In genomic region chr12:121608301-121608700, GRCh38 we compare ENCODE assay signal across 22 cellular contexts. TPM values are rescaled to one million over a fixed set of nuclear protein-coding genes. Genes with fewer than 3 reads are reported as not detected.
DNase-seq lines count a peak whose midpoint lies in the region; ATAC-seq, FAIRE-seq and TF ChIP-seq lines count a peak whose summit lies in the region.
"Had no signal": no experiment of that assay in that cellular context is flagged by ENCODE, and none has a peak within 500 bp of the region (broad histone marks: within the 10 kb centered on the region; RNA-seq: fewer than 3 reads in every experiment).

No MANE protein-coding gene starts in this region.

- H3K27me3 ChIP-seq in Caco-2 (replicated peaks; ENCODE audit: control insufficient read depth, insufficient read depth, low read length) = no peaks in the 10 kb centered on the region
- H3K27me3 ChIP-seq in H1 (replicated peaks in 1 of 4; ENCODE audit: control insufficient read depth in 3 of 4, extremely low read depth in 1 of 4, insufficient read depth in 3 of 4, low read length in 3 of 4) = no peaks in the 10 kb centered on the region
- no peaks in the 10 kb centered on the region for H3K27me3 ChIP-seq in neural progenitor cell
- no peaks in the 10 kb centered on the region for H3K27me3 ChIP-seq in H7 (ENCODE audit: control insufficient read depth, insufficient read depth, low read length)

- no peak overlapping the region for H3K4ac ChIP-seq in H1 (replicated peaks; ENCODE audit: insufficient read length, low read depth, low read length)

- no peak overlapping the region for H2BK20ac ChIP-seq in H1 (ENCODE audit: low read length)

- H3K9me3 Mint-ChIP-seq in Caco-2 (ENCODE audit: unreplicated experiment) (peaks cover 9% of the 10 kb centered on the region), neural progenitor cell (peaks cover 6% of the 10 kb centered on the region)
- no peaks in the 10 kb centered on the region for H3K9me3 Mint-ChIP-seq in natural killer cell treated with Interleukin-12 subunit alpha and Interleukin-12 subunit beta and Interleukin-15 and Interleukin-18, amount 100 ng/mL, for 72 hours
- H3K9me3 Mint-ChIP-seq: CD4-positive, alpha-beta memory T cell had no signal

- H4K91ac ChIP-seq in H1 (replicated peaks; ENCODE audit: insufficient read length, low read length) = no peak overlapping the region

- no peak overlapping the region for H3K14ac ChIP-seq in H1 (ENCODE audit: insufficient read length)

- H3K27ac Mint-ChIP-seq in Caco-2 (ENCODE audit: unreplicated experiment) (peak overlapping the region; percentile 68), T-helper 17 cell (peak overlapping the region; percentile 47), neural progenitor cell (peak overlapping the region; percentile 52)
- H3K27ac Mint-ChIP-seq in natural killer cell treated with Interleukin-12 subunit alpha and Interleukin-12 subunit beta and Interleukin-15 and Interleukin-18, amount 100 ng/mL, for 72 hours = no peak overlapping the region
- H3K27ac Mint-ChIP-seq: GM23338, H9 had no signal

- DNase-seq in Caco-2 (no peak), T-helper 17 cell (no peak), H1 (ENCODE audit: low read depth in 1 of 2, low spot score in 2 of 2) (no peak), neural progenitor cell (ENCODE audit: low spot score) (no peak), H7 (no peak), D721Med (ENCODE audit: insufficient read length, low spot score) (no peak)
- DNase-seq in natural killer cell treated with Interleukin-12 subunit alpha and Interleukin-12 subunit beta and Interleukin-15 and Interleukin-18, amount 100 ng/mL, for 72 hours (ENCODE audit: low spot score) = no peak
- DNase-seq: AML-193; Calu3; CD4-positive, alpha-beta memory T cell; DMS 273 treated with DMSO at 0.1 percent for 48 hours; DMS53; DND-41; EL; H9 had no signal

- intact Hi-C loops in Caco-2 (cut with micrococcal nuclease; ENCODE audit: unreplicated experiment) = no loop called here

- H3K9me3 ChIP-seq in Caco-2 (no peaks in the 10 kb centered on the region), T-helper 17 cell (ENCODE audit: control insufficient read depth, low read length, poor library complexity, severe bottlenecking) (no peaks in the 10 kb centered on the region), H1 (ENCODE audit: insufficient read depth in 2 of 2, low read depth in 1 of 2, low read length in 1 of 2) (no peaks in the 10 kb centered on the region), neural progenitor cell (ENCODE audit: low read depth) (no peaks in the 10 kb centered on the region)

- H3K27me3 Mint-ChIP-seq in Caco-2 (ENCODE audit: insufficient read depth, unreplicated experiment) = no peaks in the 10 kb centered on the region
- H3K27me3 Mint-ChIP-seq in T-helper 17 cell = no peaks in the 10 kb centered on the region
- H3K27me3 Mint-ChIP-seq in neural progenitor cell (ENCODE audit: insufficient read depth, low read depth) = peaks cover 9% of the 10 kb centered on the region
- no peaks in the 10 kb centered on the region for H3K27me3 Mint-ChIP-seq in natural killer cell treated with Interleukin-12 subunit alpha and Interleukin-12 subunit beta and Interleukin-15 and Interleukin-18, amount 100 ng/mL, for 72 hours
- H3K27me3 Mint-ChIP-seq: CD4-positive, alpha-beta memory T cell had no signal

- H3K23ac ChIP-seq in H1 (ENCODE audit: insufficient read length) = no peak overlapping the region

- H3K36me3 Mint-ChIP-seq in Caco-2 (ENCODE audit: insufficient read depth, unreplicated experiment) (peaks cover 5% of the 10 kb centered on the region), T-helper 17 cell (ENCODE audit: low read depth) (peaks cover 2% of the 10 kb centered on the region), neural progenitor cell (peaks cover 2% of the 10 kb centered on the region)
- H3K36me3 Mint-ChIP-seq in natural killer cell treated with Interleukin-12 subunit alpha and Interleukin-12 subunit beta and Interleukin-15 and Interleukin-18, amount 100 ng/mL, for 72 hours = no peaks in the 10 kb centered on the region
- H3K36me3 Mint-ChIP-seq: CD4-positive, alpha-beta memory T cell had no signal

- CTCF ChIA-PET in Caco-2 (lab: Charles Lee) = no interaction called here
- CTCF ChIA-PET in H1 (lab: Charles Lee; ENCODE audit: partially characterized antibody) = no interaction called here

- H4K20me1 ChIP-seq in H1 (replicated peaks in 1 of 2; ENCODE audit: control insufficient read depth in 1 of 2, insufficient read depth in 2 of 2, low read length in 2 of 2) (no peaks in the 10 kb centered on the region), neural progenitor cell (ENCODE audit: low read depth) (no peaks in the 10 kb centered on the region)

- H3K79me1 ChIP-seq in H1 (ENCODE audit: low read depth, low read length) = no peaks in the 10 kb centered on the region

- POLR2A ChIA-PET in Caco-2 (lab: Charles Lee) = no interaction called here
- POLR2A ChIA-PET in H1 (lab: Charles Lee; ENCODE audit: partially characterized antibody) = interaction anchor here (0.9 to 4.4 kb wide), 7 partner anchors 9 to 71 kb away, joined by 3 to 35 read pairs (median 7); partner anchors contain the start of gene KDM2B

- TF ChIP-seq EP300 in H1 (IDR thresholded peaks at IDR 0.05; ENCODE audit: borderline replicate concordance in 1 of 2, low read depth in 2 of 2, low read length in 2 of 2) = no peak

- FAIRE-seq in H1 (lab: Jason Lieb, UNC) (no peak), D721Med (lab: Jason Lieb, UNC) (no peak)
- FAIRE-seq: A204.1, GM12891, HTR-8/SVneo had no signal

- 85% methylated on average over 6 of the region's 6 CpGs; no CpG with 5 or more reads in 1 of the 2 experiments for WGBS in H1 (ENCODE audit: extremely low coverage in 1 of 2, insufficient coverage in 1 of 2, insufficient read length in 1 of 2, insufficient replicate concordance in 2 of 2, low coverage in 1 of 2, low lambda C conversion rate in 2 of 2, missing lambda C conversion rate in 1 of 2), 2 experiments

- TF ChIP-seq CTCF in Caco-2 (IDR thresholded peaks at IDR 0.05; ENCODE audit: insufficient read depth in 1 of 2, low read depth in 1 of 2, low read length in 1 of 2, severe bottlenecking in 1 of 2, unreplicated experiment in 1 of 2) (no peak), H1 (IDR thresholded peaks at IDR 0.05; ENCODE audit: control extremely low read depth in 1 of 3, insufficient read depth in 1 of 3, low read depth in 1 of 3, low read length in 3 of 3) (no peak), neural progenitor cell (IDR thresholded peaks at IDR 0.05) (no peak), D721Med (IDR thresholded peaks at IDR 0.05; ENCODE audit: insufficient read depth, missing control alignments) (no peak)

- H2AK5ac ChIP-seq in H1 (ENCODE audit: low read depth, low read length) = 0 out of 2 replicates have a peak overlapping the region, but pooled peaks have one; percentile 53

- no peak overlapping the region for H3K27ac ChIP-seq in H1 (ENCODE audit: low read depth, low read length)
- no peak overlapping the region for H3K27ac ChIP-seq in neural progenitor cell
- H3K27ac ChIP-seq: C4-2B, KMS-11 had no signal

- H3K4me3 Mint-ChIP-seq in Caco-2 (ENCODE audit: unreplicated experiment) (no peak overlapping the region), T-helper 17 cell (no peak overlapping the region), neural progenitor cell (peak overlapping the region; percentile 63)
- no peak overlapping the region for H3K4me3 Mint-ChIP-seq in natural killer cell treated with Interleukin-12 subunit alpha and Interleukin-12 subunit beta and Interleukin-15 and Interleukin-18, amount 100 ng/mL, for 72 hours
- H3K4me3 Mint-ChIP-seq: GM23338, H9 had no signal

- no peak overlapping the region for H2BK12ac ChIP-seq in H1 (ENCODE audit: low read depth, low read length)

- peak overlapping the region; percentile 97; the same call in 1 of the 2 replicates for H2BK15ac ChIP-seq in H1 (ENCODE audit: low read length)

- H3K4me3 ChIP-seq in Caco-2 (ENCODE audit: low read depth, low read length) = no peak overlapping the region
- H3K4me3 ChIP-seq in H1 (ENCODE audit: extremely low read depth in 1 of 4, insufficient read depth in 2 of 4, low read depth in 3 of 4, low read length in 4 of 4) = no peak overlapping the region
- no peak overlapping the region for H3K4me3 ChIP-seq in neural progenitor cell
- H3K4me3 ChIP-seq in H7 (ENCODE audit: insufficient read depth, low read depth, low read length) = no peak overlapping the region
- H3K4me3 ChIP-seq: GM23338 had no signal

- no peaks in the 10 kb centered on the region for H3K36me3 ChIP-seq in Caco-2 (ENCODE audit: control insufficient read depth, insufficient read depth, low read length)
- H3K36me3 ChIP-seq in H1 (ENCODE audit: control insufficient read depth in 2 of 4, insufficient read depth in 4 of 4, low read length in 3 of 4) = no peaks in the 10 kb centered on the region
- H3K36me3 ChIP-seq in neural progenitor cell = no peaks in the 10 kb centered on the region
- H3K36me3 ChIP-seq in H7 (replicated peaks; ENCODE audit: control insufficient read depth, insufficient read depth, low read length) = no peaks in the 10 kb centered on the region

- no peak for TF ChIP-seq RAD21 in H1 (IDR thresholded peaks at IDR 0.05 in 1 of 2, conservative IDR thresholded peaks at IDR 0.05 in 1 of 2; ENCODE audit: low read depth in 2 of 2, low read length in 2 of 2)

- H4K8ac ChIP-seq in H1 (ENCODE audit: extremely low read depth, insufficient read depth, low read length) = no peak overlapping the region

- H3K4me1 Mint-ChIP-seq in Caco-2 (ENCODE audit: low read depth, unreplicated experiment) = peaks cover 30% of the 10 kb centered on the region
- peaks cover 11% of the 10 kb centered on the region for H3K4me1 Mint-ChIP-seq in T-helper 17 cell
- H3K4me1 Mint-ChIP-seq in neural progenitor cell = peaks cover 21% of the 10 kb centered on the region
- peaks cover 4 to 10% of the 10 kb centered on the region in 2 donors for H3K4me1 Mint-ChIP-seq in natural killer cell treated with Interleukin-12 subunit alpha and Interleukin-12 subunit beta and Interleukin-15 and Interleukin-18, amount 100 ng/mL, for 72 hours (ENCODE audit: low read depth in 2 of 2)

- no peak for TF ChIP-seq POLR2A in H1 (IDR thresholded peaks at IDR 0.05; ENCODE audit: control extremely low read depth in 1 of 2, low read depth in 2 of 2, low read length in 2 of 2)

- H3K56ac ChIP-seq in H1 (replicated peaks; ENCODE audit: insufficient read length, low read depth, low read length) = no peak overlapping the region

- H3K4me1 ChIP-seq in Caco-2 = peaks cover 7% of the 10 kb centered on the region
- peaks cover 0 to 6% (median 1%) of the 10 kb centered on the region in 4 experiments; a peak in 2 of 7 replicates for H3K4me1 ChIP-seq in H1 (replicated peaks in 1 of 4; ENCODE audit: control insufficient read depth in 3 of 4, insufficient read depth in 4 of 4, low read length in 3 of 4)
- H3K4me1 ChIP-seq in neural progenitor cell = peaks cover 10% of the 10 kb centered on the region

- H3K9ac ChIP-seq in H1 (replicated peaks in 1 of 4; ENCODE audit: extremely low read depth in 1 of 4, low read depth in 3 of 4, low read length in 3 of 4) (no peak overlapping the region), neural progenitor cell (no peak overlapping the region)
- H3K9ac ChIP-seq: KMS-11 had no signal

- no peaks in the 10 kb centered on the region for H3K23me2 ChIP-seq in H1 (ENCODE audit: low read depth, low read length)

- no peak overlapping the region for H4K5ac ChIP-seq in H1 (ENCODE audit: insufficient read length, low read depth, low read length)

- H3K18ac ChIP-seq in H1 (ENCODE audit: extremely low read depth, low read length) = no peak overlapping the region

- ATAC-seq in T-helper 17 cell (no peak), GM21786 (IDR thresholded peaks at IDR 0.05; ENCODE audit: unreplicated experiment) (no peak)
- no peak for ATAC-seq in natural killer cell treated with Interleukin-12 subunit alpha and Interleukin-12 subunit beta and Interleukin-15 and Interleukin-18, amount 100 ng/mL, for 72 hours
- ATAC-seq: GM23338 had no signal

- H2AFZ ChIP-seq in H1 (ENCODE audit: low read length) = no peak overlapping the region
- H2AFZ ChIP-seq in neural progenitor cell (replicated peaks) = no peak overlapping the region
- H2AFZ ChIP-seq: GM23338 had no signal

- peaks cover 26% of the 10 kb centered on the region for H3F3A ChIP-seq in neural progenitor cell (ENCODE audit: low read depth)

- H2BK5ac ChIP-seq in H1 (ENCODE audit: low read depth, low read length) = no peak overlapping the region

- BruUV-seq in Caco-2 (replicated peaks; lab: Mats Ljungman, UMichigan) = no TSS peak

- H3K79me2 ChIP-seq in H1 (ENCODE audit: control insufficient read depth in 1 of 2, insufficient read depth in 2 of 2, low read length in 2 of 2) (no peaks in the 10 kb centered on the region), neural progenitor cell (ENCODE audit: low read depth) (no peaks in the 10 kb centered on the region)

- H3K4me2 ChIP-seq in H1 (ENCODE audit: insufficient read depth in 1 of 2, low read depth in 2 of 2, low read length in 2 of 2) (no peak overlapping the region), neural progenitor cell (no peak overlapping the region)
- H3K4me2 ChIP-seq: GM23338, KMS-11 had no signal

- H2BK120ac ChIP-seq in H1 (replicated peaks; ENCODE audit: low read depth, low read length) = no peak overlapping the region

RNA-seq across cellular contexts. Expression of gene ORAI1, which starts 18.0 kb away (rescaled TPM):
- total RNA-seq in Caco-2 (2022) = 33.9 and 34.2 TPM in 2 replicates
- 10 to 100 TPM; 51.3 to 52.0 TPM for total RNA-seq in T-helper 17 cell
- 28.4 and 29.9 TPM in 2 replicates for total RNA-seq in H1 (2021; fragmentation: NEBNext Ultra II Directional; extraction: Animal tissue kit (Norgen Biotek cat#: 25700))
- polyA plus RNA-seq in H1 (2011; rRNA removed) = 71.5 and 101 TPM in 2 replicates
- 41.8 TPM for polyA plus RNA-seq in H1 (2011; cell fraction: cytosol; rRNA removed)
- 39.3 TPM for polyA plus RNA-seq in H1 (2011; cell fraction: nucleus; rRNA removed)
- 16.2 to 31.6 TPM (median 27.3 TPM) in 4 replicates for polyA plus RNA-seq in H1 (2012, experiment 1 of 2)
- 24.8 TPM for polyA plus RNA-seq in H1 (2012, experiment 2 of 2)
- polyA plus RNA-seq in H1 (2013, experiment 1 of 2) = 27.2 TPM
- polyA plus RNA-seq in H1 (2013, experiment 2 of 2) = 31.4 TPM
- polyA minus RNA-seq in H1 (2011; rRNA and poly(A)+ RNA removed) = 21.6 and 29.6 TPM in 2 replicates
- polyA minus RNA-seq in H1 (2011; cell fraction: cytosol; rRNA and poly(A)+ RNA removed) = 46.5 TPM
- 26.7 TPM for polyA minus RNA-seq in H1 (2011; cell fraction: nucleus; rRNA and poly(A)+ RNA removed)
- total RNA-seq in neural progenitor cell (ENCODE audit: low replicate concordance) = 8.0 and 10.6 TPM in 2 replicates
- 24.7 and 29.1 TPM in 2 replicates for total RNA-seq in H7 (2014; rRNA removed; shearing (Covaris generic))
- total RNA-seq in natural killer cell treated with Interleukin-12 subunit alpha and Interleukin-12 subunit beta and Interleukin-15 and Interleukin-18, amount 100 ng/mL, for 72 hours = 10 to 100 TPM; 40.5 to 43.9 TPM

RNA-seq across cellular contexts. Expression of gene KDM2B, which starts 27.5 kb away (rescaled TPM):
- total RNA-seq in Caco-2 (2022) = 47.7 and 48.4 TPM in 2 replicates
- total RNA-seq in T-helper 17 cell = 10 to 100 TPM; 87.6 to 94.0 TPM
- total RNA-seq in H1 (2021; fragmentation: NEBNext Ultra II Directional; extraction: Animal tissue kit (Norgen Biotek cat#: 25700)) = 156 and 162 TPM in 2 replicates
- 111 and 167 TPM in 2 replicates for polyA plus RNA-seq in H1 (2011; rRNA removed)
- 83.9 TPM for polyA plus RNA-seq in H1 (2011; cell fraction: cytosol; rRNA removed)
- 273 TPM for polyA plus RNA-seq in H1 (2011; cell fraction: nucleus; rRNA removed)
- 96.2 to 111 TPM (median 103 TPM) in 4 replicates for polyA plus RNA-seq in H1 (2012, experiment 1 of 2)
- polyA plus RNA-seq in H1 (2012, experiment 2 of 2) = 36.6 TPM
- 77.1 TPM for polyA plus RNA-seq in H1 (2013, experiment 1 of 2)
- 72.5 TPM for polyA plus RNA-seq in H1 (2013, experiment 2 of 2)
- 262 and 318 TPM in 2 replicates for polyA minus RNA-seq in H1 (2011; rRNA and poly(A)+ RNA removed)
- polyA minus RNA-seq in H1 (2011; cell fraction: cytosol; rRNA and poly(A)+ RNA removed) = 128 TPM
- polyA minus RNA-seq in H1 (2011; cell fraction: nucleus; rRNA and poly(A)+ RNA removed) = 128 TPM
- total RNA-seq in neural progenitor cell (ENCODE audit: low replicate concordance) = 85.3 and 158 TPM in 2 replicates
- 94.3 and 109 TPM in 2 replicates for total RNA-seq in H7 (2014; rRNA removed; shearing (Covaris generic))
- 10 to 100 TPM; 35.9 to 60.1 TPM for total RNA-seq in natural killer cell treated with Interleukin-12 subunit alpha and Interleukin-12 subunit beta and Interleukin-15 and Interleukin-18, amount 100 ng/mL, for 72 hours

Comparison
In these comparisons a context has a peak if more than half of its experiments do, and no peak if none do; other contexts are left out.
1. H3K27ac Mint-ChIP-seq: peak in Caco-2 (single experiment), T-helper 17 cell (single experiment) and neural progenitor cell (single experiment); none in natural killer cell treated with Interleukin-12 subunit alpha and Interleukin-12 subunit beta and Interleukin-15 and Interleukin-18, amount 100 ng/mL, for 72 hours (0 of 2).